ENCODE assay signal across 12 cellular contexts in the genomic region with DNA sequence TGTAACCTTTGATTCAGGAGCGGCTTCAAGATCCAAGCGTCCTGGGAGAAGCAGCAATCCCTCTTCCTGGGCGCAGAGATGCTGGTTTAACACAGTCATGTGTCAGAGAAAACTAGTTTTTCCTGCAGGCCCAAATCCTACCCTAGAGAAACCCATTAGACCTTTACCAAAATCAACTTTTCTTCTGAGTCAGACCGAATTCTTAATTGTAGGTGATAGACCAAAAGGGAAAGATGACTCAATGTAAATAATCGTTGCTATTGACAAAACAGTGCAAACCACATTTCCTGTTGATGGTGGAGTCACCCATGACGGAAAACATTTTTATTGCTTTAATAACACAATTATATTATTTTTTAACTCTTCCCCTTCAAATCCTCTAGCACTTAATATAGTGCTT. TPM values are rescaled to one million over a fixed set of nuclear protein-coding genes. Genes with fewer than 3 reads are reported as not detected.
DNase-seq lines count a peak whose midpoint lies in the region; ATAC-seq and TF ChIP-seq lines count a peak whose summit lies in the region.
"Had no signal": no experiment of that assay in that cellular context is flagged by ENCODE, and none has a peak within 500 bp of the region (broad histone marks: within the 10 kb centered on the region; RNA-seq: fewer than 3 reads in every experiment).

No MANE protein-coding gene starts in this region.

- TF ChIP-seq CTCF in vagina (IDR thresholded peaks at IDR 0.05), result no peak

- no peak for TF ChIP-seq POLR2A in vagina (IDR thresholded peaks at IDR 0.05)

- DNase-seq in CD4-positive, alpha-beta memory T cell, result peak in 4 of 5 donors; percentile 40 to 54 (median 50)
- DNase-seq in dermis microvascular lymphatic vessel endothelial cell (ENCODE audit: low read depth in 2 of 2), result peak; percentile 56 to 83
- no peak for DNase-seq in vagina (ENCODE audit: extremely low spot score in 2 of 2)
- DNase-seq in GDM1 (lab: John Stamatoyannopoulos, UW), result no peak
- DNase-seq in MG63, result no peak
- no peak for DNase-seq in NCI-H1930 (lab: John Stamatoyannopoulos, UW)
- DNase-seq: mesendoderm, NCI-H1105 treated with DMSO at 0.1 percent for 48 hours, small intestine had no signal

- H3K4me1 Mint-ChIP-seq in CD4-positive, alpha-beta memory T cell, result peaks cover 15 to 44% (median 21%) of the 10 kb centered on the region in 4 donors

- CTCF ChIA-PET in CD4-positive, alpha-beta memory T cell (lab: Charles Lee; ENCODE audit: partially characterized antibody), result no interaction called here

- peak; percentile 95 for ATAC-seq in GM18868 (IDR thresholded peaks at IDR 0.05; ENCODE audit: unreplicated experiment)
- ATAC-seq in HG03442 (IDR thresholded peaks at IDR 0.05; ENCODE audit: unreplicated experiment), result peak; percentile 71

- POLR2A ChIA-PET in CD4-positive, alpha-beta memory T cell (lab: Charles Lee; ENCODE audit: partially characterized antibody), result no interaction called here

- no peaks in the 10 kb centered on the region for H3K27me3 ChIP-seq in CD4-positive, alpha-beta memory T cell (ENCODE audit: insufficient read depth, low read length)
- H3K27me3 ChIP-seq in vagina (no peaks in the 10 kb centered on the region), MG63 (no peaks in the 10 kb centered on the region)

- no peaks in the 10 kb centered on the region for H3K36me3 ChIP-seq in CD4-positive, alpha-beta memory T cell (ENCODE audit: insufficient read depth, low read length)
- H3K36me3 ChIP-seq in vagina (no peaks in the 10 kb centered on the region), MG63 (no peaks in the 10 kb centered on the region)

- H3K9me3 ChIP-seq in CD4-positive, alpha-beta memory T cell (ENCODE audit: control insufficient read depth in 1 of 2, low read length in 2 of 2), result no peaks in the 10 kb centered on the region
- H3K9me3 ChIP-seq in vagina (no peaks in the 10 kb centered on the region), MG63 (no peaks in the 10 kb centered on the region)

- peak overlapping the region; percentile 54 to 88 (median 85) for H3K27ac Mint-ChIP-seq in CD4-positive, alpha-beta memory T cell

- H3K4me3 Mint-ChIP-seq in CD4-positive, alpha-beta memory T cell, result peak overlapping the region in 4 of 8 donors; percentile 26 to 50 (median 38)

- H3K27me3 Mint-ChIP-seq in CD4-positive, alpha-beta memory T cell, result peaks cover 0 to 2% of the 10 kb centered on the region in 2 donors

- H3K9me3 Mint-ChIP-seq in CD4-positive, alpha-beta memory T cell, result peaks cover 0 to 11% (median 2%) of the 10 kb centered on the region in 8 donors

- H3K4me1 ChIP-seq in CD4-positive, alpha-beta memory T cell (ENCODE audit: insufficient read depth, low read length), result peaks cover 12% of the 10 kb centered on the region
- H3K4me1 ChIP-seq in vagina, result no peaks in the 10 kb centered on the region

- intact Hi-C loops in CD4-positive, alpha-beta memory T cell (cut with micrococcal nuclease), result no loop called here
- intact Hi-C loops in vagina (cut with DNase I), result no loop called here

- H3K27ac ChIP-seq in CD4-positive, alpha-beta memory T cell (ENCODE audit: low read depth, low read length), result peak overlapping the region; percentile 30
- H3K27ac ChIP-seq in vagina, result no peak overlapping the region
- H3K27ac ChIP-seq: SK-N-MC had no signal

- H3K4me3 ChIP-seq in CD4-positive, alpha-beta memory T cell (ENCODE audit: low read length in 2 of 2), result no peak overlapping the region
- H3K4me3 ChIP-seq in vagina, result no peak overlapping the region
- no peak overlapping the region for H3K4me3 ChIP-seq in MG63
- H3K4me3 ChIP-seq: SK-N-MC had no signal

- peaks cover 1 to 7% of the 10 kb centered on the region in 2 donors for H3K36me3 Mint-ChIP-seq in CD4-positive, alpha-beta memory T cell

RNA-seq across cellular contexts. Expression of a gene that starts 40.1 kb away (rescaled TPM):
- total RNA-seq in CD4-positive, alpha-beta memory T cell, result under 1 TPM; 0.52 to 1.00 TPM
- under 1 TPM in 1 of 2 donors, not detected in 1; 0.25 TPM for polyA plus RNA-seq in CD4-positive, alpha-beta memory T cell
- total RNA-seq in dermis microvascular lymphatic vessel endothelial cell (4.2 and 7.2 TPM in 2 replicates), vagina (1.5 TPM)
- total RNA-seq in MG63 (2014; rRNA removed; shearing (Covaris generic); ENCODE audit: low replicate concordance), result 0.42 and 1.3 TPM in 2 replicates

Comparison
In these comparisons a context has a peak if more than half of its experiments do, and no peak if none do; other contexts are left out.
1. DNase-seq: peak in CD4-positive, alpha-beta memory T cell (4 of 5) and dermis microvascular lymphatic vessel endothelial cell (2 of 2); none in vagina (0 of 2), GDM1 (single experiment), MG63 (single experiment) and NCI-H1930 (0 of 2).